In the genomic region with DNA sequence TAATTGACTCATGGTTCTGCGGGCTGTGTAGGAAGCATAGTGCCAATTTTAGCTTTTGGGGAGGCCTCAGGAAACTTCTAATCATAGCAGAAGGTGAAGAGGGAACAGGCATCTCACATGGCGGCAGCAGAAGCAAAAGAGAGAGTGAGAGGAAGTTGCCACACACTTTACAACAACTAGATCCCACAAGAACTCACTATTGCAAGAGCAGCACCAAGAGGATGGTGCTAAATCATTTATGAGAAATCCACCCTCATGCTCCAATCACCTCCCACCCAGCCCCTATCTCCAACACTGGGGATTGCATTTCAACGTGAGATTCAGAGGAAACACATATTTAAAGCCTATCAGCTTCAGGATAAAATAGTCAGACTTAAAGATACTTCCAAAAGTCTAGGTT, we compare ENCODE assay signal across 25 cellular contexts. TPM values are rescaled to one million over a fixed set of nuclear protein-coding genes. Genes with fewer than 3 reads are reported as not detected.
DNase-seq lines count a peak whose midpoint lies in the region; ATAC-seq, FAIRE-seq and TF ChIP-seq lines count a peak whose summit lies in the region.
"Had no signal": no experiment of that assay in that cellular context is flagged by ENCODE, and none has a peak within 500 bp of the region (broad histone marks: within the 10 kb centered on the region; RNA-seq: fewer than 3 reads in every experiment).

No MANE protein-coding gene starts in this region.

- no peaks in the 10 kb centered on the region for H3K36me3 ChIP-seq in thyroid gland
- H3K36me3 ChIP-seq: gastrocnemius medialis had no signal

- H3K9me3 ChIP-seq in thyroid gland = no peaks in the 10 kb centered on the region
- H3K9me3 ChIP-seq: gastrocnemius medialis, psoas muscle had no signal

- H3K4me3 Mint-ChIP-seq in activated naive CD8-positive, alpha-beta T cell treated with anti-CD3 and anti-CD28 coated beads for 36 hours = no peak overlapping the region
- H3K4me3 Mint-ChIP-seq: activated CD4-positive, alpha-beta T cell treated with anti-CD3 and anti-CD28 coated beads, Interleukin-2, amount 10 ng/mL, durations not matched to agents 24 days and 14 days; activated T-helper 17 cell treated with anti-CD3 and anti-CD28 coated beads, Interleukin-2, amount 50 U/mL, for 72 hours; stimulated activated memory B cell treated with anti-CD40 and anti-IgM and Interleukin-4, amounts not matched to agents 10 μg/mL and 1 μg/mL and 100 μg/mL, for 72 hours had no signal

- no peaks in the 10 kb centered on the region for H3K4me1 Mint-ChIP-seq in activated naive CD8-positive, alpha-beta T cell treated with anti-CD3 and anti-CD28 coated beads for 36 hours
- H3K4me1 Mint-ChIP-seq: activated CD4-positive, alpha-beta T cell treated with anti-CD3 and anti-CD28 coated beads, Interleukin-2, amount 10 ng/mL, durations not matched to agents 24 days and 14 days; activated T-helper 17 cell treated with anti-CD3 and anti-CD28 coated beads, Interleukin-2, amount 50 U/mL, for 72 hours; stimulated activated memory B cell treated with anti-CD40 and anti-IgM and Interleukin-4, amounts not matched to agents 10 μg/mL and 1 μg/mL and 100 μg/mL, for 72 hours had no signal

- no peaks in the 10 kb centered on the region for H3K27me3 Mint-ChIP-seq in activated naive CD8-positive, alpha-beta T cell treated with anti-CD3 and anti-CD28 coated beads for 36 hours
- H3K27me3 Mint-ChIP-seq: stimulated activated memory B cell treated with anti-CD40 and anti-IgM and Interleukin-4, amounts not matched to agents 10 μg/mL and 1 μg/mL and 100 μg/mL, for 72 hours had no signal

- no peak for TF ChIP-seq CTCF in thyroid gland (IDR thresholded peaks at IDR 0.05)

- H3K27ac Mint-ChIP-seq in activated naive CD8-positive, alpha-beta T cell treated with anti-CD3 and anti-CD28 coated beads for 36 hours = no peak overlapping the region
- H3K27ac Mint-ChIP-seq: activated CD4-positive, alpha-beta T cell treated with anti-CD3 and anti-CD28 coated beads, Interleukin-2, amount 10 ng/mL, durations not matched to agents 24 days and 14 days; activated naive CD4-positive, alpha-beta T cell treated with anti-CD3 and anti-CD28 coated beads, Interleukin-2, amount 50 U/mL, for 72 hours; activated T-helper 17 cell treated with anti-CD3 and anti-CD28 coated beads, Interleukin-2, amount 50 U/mL, for 72 hours; stimulated activated memory B cell treated with anti-CD40 and anti-IgM and Interleukin-4, amounts not matched to agents 10 μg/mL and 1 μg/mL and 100 μg/mL, for 72 hours had no signal

- WGBS in thyroid gland, 2 donors = 73 to 85% methylated on average over 3 of the region's 3 CpGs

- H3K4me1 ChIP-seq in thyroid gland = no peaks in the 10 kb centered on the region
- H3K4me1 ChIP-seq: gastrocnemius medialis, psoas muscle had no signal

- intact Hi-C loops in thyroid gland (cut with DNase I) = no loop called here

- no peaks in the 10 kb centered on the region for H3K27me3 ChIP-seq in thyroid gland
- H3K27me3 ChIP-seq: gastrocnemius medialis had no signal

- no peak overlapping the region for H3K27ac ChIP-seq in thyroid gland
- H3K27ac ChIP-seq: gastrocnemius medialis, PC-9, psoas muscle had no signal

- H3K4me3 ChIP-seq in thyroid gland (replicated peaks in 1 of 3) = no peak overlapping the region
- H3K4me3 ChIP-seq: gastrocnemius medialis, PC-9, psoas muscle had no signal

- FAIRE-seq in GM12892 (lab: Jason Lieb, UNC) = peak; percentile 53
- FAIRE-seq: astrocyte had no signal

- H3K9me3 Mint-ChIP-seq in activated naive CD8-positive, alpha-beta T cell treated with anti-CD3 and anti-CD28 coated beads for 36 hours = no peaks in the 10 kb centered on the region
- H3K9me3 Mint-ChIP-seq: activated CD4-positive, alpha-beta T cell treated with anti-CD3 and anti-CD28 coated beads, Interleukin-2, amount 10 ng/mL, durations not matched to agents 24 days and 14 days; activated naive CD4-positive, alpha-beta T cell treated with anti-CD3 and anti-CD28 coated beads, Interleukin-2, amount 50 U/mL, for 72 hours; stimulated activated memory B cell treated with anti-CD40 and anti-IgM and Interleukin-4, amounts not matched to agents 10 μg/mL and 1 μg/mL and 100 μg/mL, for 72 hours had no signal

- no peak for DNase-seq in GM12892 (ENCODE audit: insufficient read length)
- DNase-seq in NAMALWA (ENCODE audit: low spot score) = peak; percentile 6
- peak; percentile 17 for DNase-seq in UCSD-AML1 (lab: John Stamatoyannopoulos, UW; ENCODE audit: unreplicated experiment)
- DNase-seq in medulla oblongata (ENCODE audit: extremely low spot score) = peak; percentile 21
- DNase-seq in midbrain (lab: John Stamatoyannopoulos, UW) = no peak
- no peak for DNase-seq in activated naive CD8-positive, alpha-beta T cell treated with anti-CD3 and anti-CD28 coated beads for 36 hours
- DNase-seq in thyroid gland = no peak
- DNase-seq: activated CD4-positive, alpha-beta T cell treated with anti-CD3 and anti-CD28 coated beads, Interleukin-2, amount 10 ng/mL, durations not matched to agents 24 days and 14 days; DMS79 treated with DMSO at 0.1 percent for 48 hours; effector CD4-positive, alpha-beta T cell; gastrocnemius medialis; islet precursor cell; NCI-H1694; NCI-H2171 treated with DMSO at 0.1 percent for 48 hours; NCI-H69; PC-9; psoas muscle; SHP77; stimulated activated CD4-positive, alpha-beta T cell treated with anti-CD3 and anti-CD28 coated beads, Interleukin-1b, Interleukin-23, amount 100 ng/mL, for 48 hours had no signal

- H3K36me3 Mint-ChIP-seq in activated naive CD8-positive, alpha-beta T cell treated with anti-CD3 and anti-CD28 coated beads for 36 hours = no peaks in the 10 kb centered on the region
- H3K36me3 Mint-ChIP-seq: activated naive CD4-positive, alpha-beta T cell treated with anti-CD3 and anti-CD28 coated beads, Interleukin-2, amount 50 U/mL, for 72 hours; stimulated activated memory B cell treated with anti-CD40 and anti-IgM and Interleukin-4, amounts not matched to agents 10 μg/mL and 1 μg/mL and 100 μg/mL, for 72 hours had no signal

- TF ChIP-seq POLR2A in GM12892 (IDR thresholded peaks at IDR 0.05; ENCODE audit: low read depth, low read length) = no peak
- TF ChIP-seq POLR2A in thyroid gland (IDR thresholded peaks at IDR 0.05) = no peak

- ATAC-seq in HG02588 (IDR thresholded peaks at IDR 0.05; ENCODE audit: unreplicated experiment) = no peak
- ATAC-seq: activated naive CD4-positive, alpha-beta T cell treated with anti-CD3 and anti-CD28 coated beads, Interleukin-2, amount 50 U/mL, for 72 hours; activated T-helper 17 cell treated with anti-CD3 and anti-CD28 coated beads, Interleukin-2, amount 50 U/mL, for 72 hours; gastrocnemius medialis; psoas muscle; stimulated activated memory B cell treated with anti-CD40 and anti-IgM and Interleukin-4, amounts not matched to agents 10 μg/mL and 1 μg/mL and 100 μg/mL, for 72 hours had no signal

RNA-seq across cellular contexts. Expression of a gene that starts 36.1 kb away (rescaled TPM):
- polyA plus RNA-seq in GM12892 (2012; ENCODE audit: missing spikeins) = 0.74 TPM
- not detected for total RNA-seq in activated naive CD8-positive, alpha-beta T cell treated with anti-CD3 and anti-CD28 coated beads for 36 hours
- total RNA-seq in thyroid gland = 10 to 100 TPM; 40.8 to 98.5 (median 56.4) TPM
- total RNA-seq: activated CD4-positive, alpha-beta T cell treated with anti-CD3 and anti-CD28 coated beads, Interleukin-2, amount 10 ng/mL, durations not matched to agents 24 days and 14 days; activated naive CD4-positive, alpha-beta T cell treated with anti-CD3 and anti-CD28 coated beads, Interleukin-2, amount 50 U/mL, for 72 hours; activated T-helper 17 cell treated with anti-CD3 and anti-CD28 coated beads, Interleukin-2, amount 50 U/mL, for 72 hours; T-helper 1 cell treated with Interleukin-12 subunit alpha and Interleukin-12 subunit beta and Interleukin-4 antibody, amounts not matched to agents 30 ng/mL and 1 ng/mL, for 36 hours had no signal

Comparison
In these comparisons a context has a peak if more than half of its experiments do, and no peak if none do; other contexts are left out.
1. DNase-seq: peak in NAMALWA (single experiment), UCSD-AML1 (single experiment) and medulla oblongata (single experiment); none in GM12892 (single experiment), midbrain (single experiment), activated naive CD8-positive, alpha-beta T cell treated with anti-CD3 and anti-CD28 coated beads for 36 hours (single experiment) and thyroid gland (0 of 2).
2. RNA of a gene that starts 36.1 kb away (total RNA-seq): 40.8 to 98.5 TPM in thyroid gland; not detected in activated naive CD8-positive, alpha-beta T cell treated with anti-CD3 and anti-CD28 coated beads for 36 hours; every median in the first group is over 10 times any median in the second.